Comparison of ENCODE assay signal across 1 cellular context in the genomic region with DNA sequence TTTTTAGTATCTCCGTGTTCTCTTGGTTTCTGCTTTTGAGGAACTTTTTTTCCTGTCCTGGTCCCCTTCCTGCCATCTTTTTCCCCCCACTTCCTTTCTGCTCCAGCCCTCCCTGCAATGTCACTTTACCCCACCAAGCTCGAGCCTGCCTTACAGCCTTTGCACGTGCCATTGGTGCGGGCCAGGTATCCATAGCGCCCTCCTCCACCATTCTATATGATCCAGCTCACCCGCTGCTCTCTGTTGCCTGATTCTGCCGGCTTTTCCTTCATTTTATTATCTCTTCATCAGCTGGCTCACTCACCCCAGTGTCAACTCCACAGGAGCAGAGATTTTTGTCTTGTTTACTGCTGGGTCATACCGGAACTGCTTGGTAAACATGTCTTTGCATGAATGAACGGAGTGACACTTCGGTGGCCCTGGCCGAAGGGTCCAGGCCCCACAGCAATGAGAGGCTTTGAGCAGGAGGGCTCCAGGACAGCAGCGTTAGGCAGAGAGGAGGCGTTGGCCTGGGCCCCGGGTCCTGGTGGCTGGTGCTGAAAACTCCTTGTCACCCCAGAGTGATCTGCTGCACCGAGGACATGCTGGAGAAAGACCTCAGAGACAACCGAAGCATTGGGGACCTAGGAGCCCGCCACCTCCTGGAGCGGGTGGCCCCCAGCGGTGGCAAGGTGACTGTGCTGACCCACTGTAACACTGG.
TF ChIP-seq lines count a peak whose summit lies in the region.

No MANE protein-coding gene starts in this region.

TF ChIP-seq in HepG2, 621 proteins besides CTCF, POLR2A, EP300 and RAD21 (continued from another document and continues in another):
- TF ChIP-seq ZNF784 (CRISPR knock-in tag; IDR thresholded peaks at IDR 0.05; ENCODE audit: borderline replicate concordance) (no peak), MBNL3 (CRISPR knock-in tag; conservative IDR thresholded peaks at IDR 0.05) (no peak), TOE1 (CRISPR knock-in tag; IDR thresholded peaks at IDR 0.05) (no peak), GATAD2A (CRISPR knock-in tag; IDR thresholded peaks at IDR 0.05) (peak; percentile 24; the same call in 1 of the 2 replicates), SSRP1 (CRISPR knock-in tag; IDR thresholded peaks at IDR 0.05) (peak; percentile 66; the same call in 1 of the 2 replicates), ZNF629 (CRISPR knock-in tag; conservative IDR thresholded peaks at IDR 0.05) (no peak), JARID2 (CRISPR knock-in tag; IDR thresholded peaks at IDR 0.05; ENCODE audit: insufficient replicate concordance) (no peak), ZNF607 (CRISPR knock-in tag; IDR thresholded peaks at IDR 0.05; ENCODE audit: borderline replicate concordance) (0 out of 2 replicates have a peak, but pooled peaks have one; percentile 22), TGIF2 (CRISPR knock-in tag; IDR thresholded peaks at IDR 0.05) (no peak; the same call in 1 of the 2 replicates), RCOR2 (CRISPR knock-in tag; IDR thresholded peaks at IDR 0.05) (no peak), ARNT2 (CRISPR knock-in tag; IDR thresholded peaks at IDR 0.05; ENCODE audit: low read depth) (no peak), ZNF780A (CRISPR knock-in tag; IDR thresholded peaks at IDR 0.05) (no peak), HDAC2 (CRISPR knock-in tag; IDR thresholded peaks at IDR 0.05) (peak; percentile 40; the same call in 1 of the 2 replicates), FOXK2 (IDR thresholded peaks at IDR 0.05) (peak; percentile 64; the same call in 1 of the 2 replicates), NFE2L1 (CRISPR knock-in tag; IDR thresholded peaks at IDR 0.05; ENCODE audit: borderline replicate concordance) (no peak), SAP130 (CRISPR knock-in tag; IDR thresholded peaks at IDR 0.05; ENCODE audit: low read depth) (peak; percentile 78), TBX2 (CRISPR knock-in tag; IDR thresholded peaks at IDR 0.05; ENCODE audit: borderline replicate concordance) (no peak), ZNF547 (CRISPR knock-in tag; IDR thresholded peaks at IDR 0.05) (no peak), KDM5B (CRISPR knock-in tag; IDR thresholded peaks at IDR 0.05; ENCODE audit: borderline replicate concordance) (0 out of 2 replicates have a peak, but pooled peaks have one; percentile 15), ETV5 (CRISPR knock-in tag; IDR thresholded peaks at IDR 0.05; ENCODE audit: borderline replicate concordance) (peak; percentile 84; the same call in 1 of the 2 replicates), HNRNPL (IDR thresholded peaks at IDR 0.05; ENCODE audit: low read depth, low read length) (no peak), NCOA1 (CRISPR knock-in tag; IDR thresholded peaks at IDR 0.05) (no peak), ZMAT5 (CRISPR knock-in tag; IDR thresholded peaks at IDR 0.05; ENCODE audit: borderline replicate concordance, low read depth) (no peak), BCLAF1 (IDR thresholded peaks at IDR 0.05) (no peak), ZNF704 (CRISPR knock-in tag; IDR thresholded peaks at IDR 0.05; ENCODE audit: borderline replicate concordance) (no peak), ZSCAN12 (CRISPR knock-in tag; IDR thresholded peaks at IDR 0.05) (no peak), FOXA1 (IDR thresholded peaks at IDR 0.05) (peak; percentile 49; the same call in 1 of the 2 replicates), FOXA1 (CRISPR knock-in tag; IDR thresholded peaks at IDR 0.05) (peak; percentile 79), NR2F6 (IDR thresholded peaks at IDR 0.05) (no peak), NR2F6 (CRISPR knock-in tag; IDR thresholded peaks at IDR 0.05) (0 out of 2 replicates have a peak, but pooled peaks have one; percentile 20), PRDM4 (CRISPR knock-in tag; IDR thresholded peaks at IDR 0.05; ENCODE audit: borderline replicate concordance) (no peak), RELA (CRISPR knock-in tag; IDR thresholded peaks at IDR 0.05) (no peak), POLR2AphosphoS2 (IDR thresholded peaks at IDR 0.05; ENCODE audit: low read depth, low read length) (no peak), FOXC1 (CRISPR knock-in tag; IDR thresholded peaks at IDR 0.05; ENCODE audit: borderline replicate concordance) (no peak), SOX13 (IDR thresholded peaks at IDR 0.05) (no peak), SOX13 (CRISPR knock-in tag; conservative IDR thresholded peaks at IDR 0.05 in 1 of 2, IDR thresholded peaks at IDR 0.05 in 1 of 2) (no peak), HOXA7 (CRISPR knock-in tag; IDR thresholded peaks at IDR 0.05) (no peak), GABPB1 (CRISPR knock-in tag; IDR thresholded peaks at IDR 0.05) (no peak; the same call in 1 of the 2 replicates), SIX4 (CRISPR knock-in tag; IDR thresholded peaks at IDR 0.05) (no peak), RFX1 (IDR thresholded peaks at IDR 0.05) (no peak), ETV6 (CRISPR knock-in tag; conservative IDR thresholded peaks at IDR 0.05) (no peak), ZNF670 (CRISPR knock-in tag; IDR thresholded peaks at IDR 0.05; ENCODE audit: borderline replicate concordance) (no peak), ZFY (CRISPR knock-in tag; IDR thresholded peaks at IDR 0.05) (0 out of 2 replicates have a peak, but pooled peaks have one; percentile 9)
- TF ChIP-seq, protein P1, sequence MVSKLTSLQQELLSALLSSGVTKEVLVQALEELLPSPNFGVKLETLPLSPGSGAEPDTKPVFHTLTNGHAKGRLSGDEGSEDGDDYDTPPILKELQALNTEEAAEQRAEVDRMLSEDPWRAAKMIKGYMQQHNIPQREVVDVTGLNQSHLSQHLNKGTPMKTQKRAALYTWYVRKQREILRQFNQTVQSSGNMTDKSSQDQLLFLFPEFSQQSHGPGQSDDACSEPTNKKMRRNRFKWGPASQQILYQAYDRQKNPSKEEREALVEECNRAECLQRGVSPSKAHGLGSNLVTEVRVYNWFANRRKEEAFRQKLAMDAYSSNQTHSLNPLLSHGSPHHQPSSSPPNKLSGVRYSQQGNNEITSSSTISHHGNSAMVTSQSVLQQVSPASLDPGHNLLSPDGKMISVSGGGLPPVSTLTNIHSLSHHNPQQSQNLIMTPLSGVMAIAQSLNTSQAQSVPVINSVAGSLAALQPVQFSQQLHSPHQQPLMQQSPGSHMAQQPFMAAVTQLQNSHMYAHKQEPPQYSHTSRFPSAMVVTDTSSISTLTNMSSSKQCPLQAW (CRISPR knock-in tag; IDR thresholded peaks at IDR 0.05): 0 out of 2 replicates have a peak, but pooled peaks have one; percentile 11
- TF ChIP-seq, protein P2, sequence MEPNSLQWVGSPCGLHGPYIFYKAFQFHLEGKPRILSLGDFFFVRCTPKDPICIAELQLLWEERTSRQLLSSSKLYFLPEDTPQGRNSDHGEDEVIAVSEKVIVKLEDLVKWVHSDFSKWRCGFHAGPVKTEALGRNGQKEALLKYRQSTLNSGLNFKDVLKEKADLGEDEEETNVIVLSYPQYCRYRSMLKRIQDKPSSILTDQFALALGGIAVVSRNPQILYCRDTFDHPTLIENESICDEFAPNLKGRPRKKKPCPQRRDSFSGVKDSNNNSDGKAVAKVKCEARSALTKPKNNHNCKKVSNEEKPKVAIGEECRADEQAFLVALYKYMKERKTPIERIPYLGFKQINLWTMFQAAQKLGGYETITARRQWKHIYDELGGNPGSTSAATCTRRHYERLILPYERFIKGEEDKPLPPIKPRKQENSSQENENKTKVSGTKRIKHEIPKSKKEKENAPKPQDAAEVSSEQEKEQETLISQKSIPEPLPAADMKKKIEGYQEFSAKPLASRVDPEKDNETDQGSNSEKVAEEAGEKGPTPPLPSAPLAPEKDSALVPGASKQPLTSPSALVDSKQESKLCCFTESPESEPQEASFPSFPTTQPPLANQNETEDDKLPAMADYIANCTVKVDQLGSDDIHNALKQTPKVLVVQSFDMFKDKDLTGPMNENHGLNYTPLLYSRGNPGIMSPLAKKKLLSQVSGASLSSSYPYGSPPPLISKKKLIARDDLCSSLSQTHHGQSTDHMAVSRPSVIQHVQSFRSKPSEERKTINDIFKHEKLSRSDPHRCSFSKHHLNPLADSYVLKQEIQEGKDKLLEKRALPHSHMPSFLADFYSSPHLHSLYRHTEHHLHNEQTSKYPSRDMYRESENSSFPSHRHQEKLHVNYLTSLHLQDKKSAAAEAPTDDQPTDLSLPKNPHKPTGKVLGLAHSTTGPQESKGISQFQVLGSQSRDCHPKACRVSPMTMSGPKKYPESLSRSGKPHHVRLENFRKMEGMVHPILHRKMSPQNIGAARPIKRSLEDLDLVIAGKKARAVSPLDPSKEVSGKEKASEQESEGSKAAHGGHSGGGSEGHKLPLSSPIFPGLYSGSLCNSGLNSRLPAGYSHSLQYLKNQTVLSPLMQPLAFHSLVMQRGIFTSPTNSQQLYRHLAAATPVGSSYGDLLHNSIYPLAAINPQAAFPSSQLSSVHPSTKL (CRISPR knock-in tag; IDR thresholded peaks at IDR 0.05): peak; percentile 54; the same call in 1 of the 2 replicates
- TF ChIP-seq, protein P3, sequence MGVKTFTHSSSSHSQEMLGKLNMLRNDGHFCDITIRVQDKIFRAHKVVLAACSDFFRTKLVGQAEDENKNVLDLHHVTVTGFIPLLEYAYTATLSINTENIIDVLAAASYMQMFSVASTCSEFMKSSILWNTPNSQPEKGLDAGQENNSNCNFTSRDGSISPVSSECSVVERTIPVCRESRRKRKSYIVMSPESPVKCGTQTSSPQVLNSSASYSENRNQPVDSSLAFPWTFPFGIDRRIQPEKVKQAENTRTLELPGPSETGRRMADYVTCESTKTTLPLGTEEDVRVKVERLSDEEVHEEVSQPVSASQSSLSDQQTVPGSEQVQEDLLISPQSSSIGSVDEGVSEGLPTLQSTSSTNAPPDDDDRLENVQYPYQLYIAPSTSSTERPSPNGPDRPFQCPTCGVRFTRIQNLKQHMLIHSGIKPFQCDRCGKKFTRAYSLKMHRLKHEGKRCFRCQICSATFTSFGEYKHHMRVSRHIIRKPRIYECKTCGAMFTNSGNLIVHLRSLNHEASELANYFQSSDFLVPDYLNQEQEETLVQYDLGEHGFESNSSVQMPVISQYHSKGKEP (CRISPR knock-in tag; IDR thresholded peaks at IDR 0.05): no peak
